Comparison of ENCODE assay signal across 16 cellular contexts in genomic region chr4:78846258-78846657, GRCh38.
DNase-seq lines count a peak whose midpoint lies in the region; ATAC-seq and TF ChIP-seq lines count a peak whose summit lies in the region.
"Had no signal": no experiment of that assay in that cellular context is flagged by ENCODE, and none has a peak within 500 bp of the region (broad histone marks: within the 10 kb centered on the region; RNA-seq: fewer than 3 reads in every experiment).

No MANE protein-coding gene starts in this region.

- H3K4me3 ChIP-seq in choroid plexus epithelial cell (ENCODE audit: low read depth, low read length): no peak overlapping the region
- no peak overlapping the region for H3K4me3 ChIP-seq in neutrophil (ENCODE audit: low read depth in 1 of 2, low read length in 1 of 2)
- no peak overlapping the region for H3K4me3 ChIP-seq in tibial nerve
- H3K4me3 ChIP-seq: BLaER1 treated with 17β-estradiol and CSF1 and Interleukin-3, amounts not matched to agents 10 nM and 100 nM had no signal

- TF ChIP-seq CTCF in activated B cell treated with CpG ODN at 0.5 μM for 24 hours (IDR thresholded peaks at IDR 0.05) (no peak), choroid plexus epithelial cell (conservative IDR thresholded peaks at IDR 0.05; ENCODE audit: low read depth, low read length) (no peak), neutrophil (IDR thresholded peaks at IDR 0.05) (no peak), Calu3 (IDR thresholded peaks at IDR 0.05; ENCODE audit: unreplicated experiment) (no peak), tibial nerve (IDR thresholded peaks at IDR 0.05) (no peak)

- BruUV-seq in Calu3 (replicated peaks; lab: Mats Ljungman, UMichigan): no TSS peak

- peaks cover 6% of the 10 kb centered on the region for H3K36me3 ChIP-seq in neutrophil
- peaks cover 0 to 17% (median 0%) of the 10 kb centered on the region in 3 donors for H3K36me3 ChIP-seq in tibial nerve

- ATAC-seq in activated naive CD8-positive, alpha-beta T cell treated with anti-CD3 and anti-CD28 coated beads, Interleukin-2, amount 50 U/mL, for 24 hours: no peak
- ATAC-seq in activated B cell treated with CpG ODN at 0.5 μM for 24 hours (ENCODE audit: low read depth): no peak

- no peak for TF ChIP-seq POLR2A in tibial nerve (IDR thresholded peaks at IDR 0.05)

- POLR2A ChIA-PET in activated B cell treated with CpG ODN at 0.5 μM for 24 hours (lab: Charles Lee): interaction anchor here (0.9 to 1.3 kb wide), 2 partner anchors 69 to 93 kb away, joined by 3 to 4 read pairs; no protein-coding TSS in a partner anchor

- peaks cover 16% of the 10 kb centered on the region in 2 experiments for H3K4me1 ChIP-seq in neutrophil (ENCODE audit: control insufficient read depth in 1 of 2, insufficient read depth in 1 of 2, low read depth in 1 of 2, low read length in 1 of 2)
- peaks cover 0 to 9% (median 0%) of the 10 kb centered on the region in 4 donors for H3K4me1 ChIP-seq in tibial nerve

- H3K9me3 Mint-ChIP-seq in activated naive CD8-positive, alpha-beta T cell treated with anti-CD3 and anti-CD28 coated beads for 36 hours: no peaks in the 10 kb centered on the region
- no peaks in the 10 kb centered on the region for H3K9me3 Mint-ChIP-seq in activated naive CD8-positive, alpha-beta T cell treated with anti-CD3 and anti-CD28 coated beads, Interleukin-2, amount 50 U/mL, for 24 hours
- H3K9me3 Mint-ChIP-seq in activated B cell treated with CpG ODN at 0.5 μM for 24 hours: peaks cover 2% of the 10 kb centered on the region
- H3K9me3 Mint-ChIP-seq in Calu3 (ENCODE audit: low read depth, unreplicated experiment): no peaks in the 10 kb centered on the region
- H3K9me3 Mint-ChIP-seq: CD4-positive, alpha-beta T cell; HFFc6 had no signal

- peak overlapping the region; percentile 61 for H3K27ac ChIP-seq in neutrophil
- no peak overlapping the region for H3K27ac ChIP-seq in tibial nerve
- H3K27ac ChIP-seq: 22Rv1 had no signal

- no peaks in the 10 kb centered on the region for H3K9me3 ChIP-seq in neutrophil
- H3K9me3 ChIP-seq in tibial nerve: no peaks in the 10 kb centered on the region
- H3K9me3 ChIP-seq: BLaER1 treated with 17β-estradiol and CSF1 and Interleukin-3, amounts not matched to agents 10 nM and 100 nM had no signal

- CTCF ChIA-PET in activated B cell treated with CpG ODN at 0.5 μM for 24 hours (lab: Charles Lee): interaction anchor here (1.2 kb wide), 1 partner anchor 202 kb away, joined by 4 read pairs; no protein-coding TSS in a partner anchor
- CTCF ChIA-PET in Calu3 (lab: Charles Lee): no interaction called here

- H3K36me3 Mint-ChIP-seq in activated naive CD8-positive, alpha-beta T cell treated with anti-CD3 and anti-CD28 coated beads for 36 hours: peaks cover 9% of the 10 kb centered on the region
- H3K36me3 Mint-ChIP-seq in activated naive CD8-positive, alpha-beta T cell treated with anti-CD3 and anti-CD28 coated beads, Interleukin-2, amount 50 U/mL, for 24 hours (ENCODE audit: low read depth): peaks cover 12% of the 10 kb centered on the region
- peaks cover 46% of the 10 kb centered on the region for H3K36me3 Mint-ChIP-seq in activated B cell treated with CpG ODN at 0.5 μM for 24 hours (ENCODE audit: low read depth)
- no peaks in the 10 kb centered on the region for H3K36me3 Mint-ChIP-seq in Calu3 (ENCODE audit: insufficient read depth, unreplicated experiment)

- intact Hi-C loops in activated B cell treated with CpG ODN at 0.5 μM for 24 hours (cut with micrococcal nuclease): loop anchor here (5.0 kb wide), 1 partner anchor 69 kb away; the partner anchor contains the start of gene BMP2K
- intact Hi-C loops in cardiac septum (cut with DNase I): no loop called here
- intact Hi-C loops in Calu3 (cut with micrococcal nuclease; ENCODE audit: unreplicated experiment): no loop called here

- H3K4me3 Mint-ChIP-seq in activated naive CD8-positive, alpha-beta T cell treated with anti-CD3 and anti-CD28 coated beads for 36 hours: no peak overlapping the region
- no peak overlapping the region for H3K4me3 Mint-ChIP-seq in activated naive CD8-positive, alpha-beta T cell treated with anti-CD3 and anti-CD28 coated beads, Interleukin-2, amount 50 U/mL, for 24 hours
- H3K4me3 Mint-ChIP-seq in activated B cell treated with CpG ODN at 0.5 μM for 24 hours: no peak overlapping the region
- no peak overlapping the region for H3K4me3 Mint-ChIP-seq in Calu3 (ENCODE audit: low read depth, unreplicated experiment)
- H3K4me3 Mint-ChIP-seq: CD4-positive, alpha-beta T cell; HFFc6 had no signal

- peaks cover 12% of the 10 kb centered on the region for H3K4me1 Mint-ChIP-seq in activated naive CD8-positive, alpha-beta T cell treated with anti-CD3 and anti-CD28 coated beads for 36 hours
- peaks cover 8% of the 10 kb centered on the region for H3K4me1 Mint-ChIP-seq in activated naive CD8-positive, alpha-beta T cell treated with anti-CD3 and anti-CD28 coated beads, Interleukin-2, amount 50 U/mL, for 24 hours
- H3K4me1 Mint-ChIP-seq in activated B cell treated with CpG ODN at 0.5 μM for 24 hours (peaks cover 36% of the 10 kb centered on the region), Calu3 (ENCODE audit: low read depth, unreplicated experiment) (no peaks in the 10 kb centered on the region)

- H3K27me3 ChIP-seq in neutrophil (no peaks in the 10 kb centered on the region), tibial nerve (no peaks in the 10 kb centered on the region)
- H3K27me3 ChIP-seq: BLaER1 treated with 17β-estradiol and CSF1 and Interleukin-3, amounts not matched to agents 10 nM and 100 nM had no signal

- no peak for TF ChIP-seq EP300 in tibial nerve (IDR thresholded peaks at IDR 0.05)

- H3K27ac Mint-ChIP-seq in activated naive CD8-positive, alpha-beta T cell treated with anti-CD3 and anti-CD28 coated beads for 36 hours: peak overlapping the region; percentile 31
- no peak overlapping the region for H3K27ac Mint-ChIP-seq in activated naive CD8-positive, alpha-beta T cell treated with anti-CD3 and anti-CD28 coated beads, Interleukin-2, amount 50 U/mL, for 24 hours
- peak overlapping the region; percentile 53 for H3K27ac Mint-ChIP-seq in activated B cell treated with CpG ODN at 0.5 μM for 24 hours
- no peak overlapping the region for H3K27ac Mint-ChIP-seq in Calu3 (ENCODE audit: unreplicated experiment)
- H3K27ac Mint-ChIP-seq: CD4-positive, alpha-beta T cell; HFFc6 had no signal

- DNase-seq in activated naive CD8-positive, alpha-beta T cell treated with anti-CD3 and anti-CD28 coated beads for 36 hours: no peak
- DNase-seq in activated naive CD8-positive, alpha-beta T cell treated with anti-CD3 and anti-CD28 coated beads, Interleukin-2, amount 50 U/mL, for 24 hours: no peak
- DNase-seq in activated B cell treated with CpG ODN at 0.5 μM for 24 hours (no peak), choroid plexus epithelial cell (ENCODE audit: low read depth) (peak; percentile 10), cardiac septum (ENCODE audit: low spot score) (no peak), Calu3 (no peak), tibial nerve (ENCODE audit: low spot score in 2 of 2) (no peak)
- DNase-seq: CD4-positive, alpha-beta T cell; DMS153; DMS79 treated with DMSO at 0.1 percent for 48 hours; GDM1; HCEC 1CT; HFFc6 had no signal

- H3K27me3 Mint-ChIP-seq in activated naive CD8-positive, alpha-beta T cell treated with anti-CD3 and anti-CD28 coated beads for 36 hours: no peaks in the 10 kb centered on the region
- H3K27me3 Mint-ChIP-seq in activated naive CD8-positive, alpha-beta T cell treated with anti-CD3 and anti-CD28 coated beads, Interleukin-2, amount 50 U/mL, for 24 hours: no peaks in the 10 kb centered on the region
- H3K27me3 Mint-ChIP-seq in activated B cell treated with CpG ODN at 0.5 μM for 24 hours: no peaks in the 10 kb centered on the region
- H3K27me3 Mint-ChIP-seq in Calu3 (ENCODE audit: unreplicated experiment): no peaks in the 10 kb centered on the region
- H3K27me3 Mint-ChIP-seq: CD4-positive, alpha-beta T cell had no signal

Comparison
In these comparisons a context has a peak if more than half of its experiments do, and no peak if none do; other contexts are left out.
1. H3K27ac Mint-ChIP-seq: peak in activated naive CD8-positive, alpha-beta T cell treated with anti-CD3 and anti-CD28 coated beads for 36 hours (single experiment) and activated B cell treated with CpG ODN at 0.5 μM for 24 hours (single experiment); none in activated naive CD8-positive, alpha-beta T cell treated with anti-CD3 and anti-CD28 coated beads, Interleukin-2, amount 50 U/mL, for 24 hours (single experiment) and Calu3 (single experiment).